ENCODE assay signal across 8 cellular contexts in the genomic region with DNA sequence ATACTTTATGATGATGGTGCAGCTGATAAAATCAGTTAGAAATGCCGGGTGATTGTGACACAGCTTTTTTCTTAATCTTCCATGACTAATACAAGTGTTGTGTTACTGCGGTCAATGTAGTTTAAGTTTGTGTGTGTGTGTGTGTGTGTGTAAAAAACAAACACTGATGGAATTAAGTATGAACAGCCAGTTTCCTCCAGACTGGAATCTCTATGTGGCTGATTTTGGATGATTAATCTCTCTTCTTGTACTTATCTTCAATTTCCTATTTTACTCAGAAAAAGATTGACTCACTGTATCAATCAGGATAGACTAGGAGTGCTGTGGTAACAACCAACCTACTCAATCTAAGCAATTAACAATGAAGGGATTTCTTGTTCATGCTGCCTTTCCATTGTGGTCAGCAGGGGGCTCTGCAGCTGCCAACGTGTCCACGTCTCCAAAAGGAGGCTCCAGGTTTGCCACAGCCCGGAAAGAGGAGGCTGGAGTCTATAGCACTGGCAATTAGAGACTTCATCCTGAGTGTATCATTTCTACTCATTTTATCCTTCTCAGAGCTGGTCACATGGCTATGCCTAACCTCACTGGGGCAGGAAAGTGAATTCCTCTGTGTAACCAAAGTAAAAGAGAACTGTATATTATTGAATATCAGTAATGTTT.
DNase-seq lines count a peak whose midpoint lies in the region; ATAC-seq and TF ChIP-seq lines count a peak whose summit lies in the region.

No MANE protein-coding gene starts in this region.

- H3K27me3 ChIP-seq in breast epithelium: no peaks in the 10 kb centered on the region
- no peaks in the 10 kb centered on the region for H3K27me3 ChIP-seq in brain microvascular endothelial cell (replicated peaks)

- peak; percentile 42 for TF ChIP-seq CTCF in MCF 10A (IDR thresholded peaks at IDR 0.05; ENCODE audit: unreplicated experiment)
- no peak for TF ChIP-seq CTCF in breast epithelium (IDR thresholded peaks at IDR 0.05)
- TF ChIP-seq CTCF in brain microvascular endothelial cell (IDR thresholded peaks at IDR 0.05; ENCODE audit: low read depth, low read length, missing control alignments): peak; percentile 82

- in situ Hi-C loops in brain microvascular endothelial cell (cut with HindIII; ENCODE audit: low pct_ligation_motif_present, low sequenced_read_pairs): no loop called here

- peak; percentile 80 for DNase-seq in MCF 10A (ENCODE audit: unreplicated experiment)
- no peak for DNase-seq in breast epithelium (ENCODE audit: low spot score in 2 of 2)
- peak; percentile 42 for DNase-seq in MV-4-11 (lab: John Stamatoyannopoulos, UW)
- peak; percentile 83 for DNase-seq in brain microvascular endothelial cell
- DNase-seq in medulla oblongata (ENCODE audit: extremely low spot score): peak; percentile 16
- DNase-seq in posterior vena cava (ENCODE audit: low spot score): no peak

- ATAC-seq in HG02798 (IDR thresholded peaks at IDR 0.05; ENCODE audit: poor library complexity, unreplicated experiment) (no peak), HG03108 (IDR thresholded peaks at IDR 0.05; ENCODE audit: unreplicated experiment) (no peak)

- no peaks in the 10 kb centered on the region for H3K9me3 Mint-ChIP-seq in MCF 10A (ENCODE audit: unreplicated experiment)

- H3K4me1 ChIP-seq in breast epithelium: no peaks in the 10 kb centered on the region

- POLR2A ChIA-PET in MCF 10A (lab: Yijun Ruan, JAX): interaction anchor here (0.6 to 1.3 kb wide), 2 partner anchors 15 to 147 kb away, joined by 3 to 4 read pairs; no protein-coding TSS in a partner anchor

- no peak overlapping the region for H3K27ac ChIP-seq in breast epithelium
- peak overlapping the region; percentile 80 for H3K27ac ChIP-seq in brain microvascular endothelial cell

- H3K4me3 ChIP-seq in breast epithelium: no peak overlapping the region
- H3K4me3 ChIP-seq in brain microvascular endothelial cell (ENCODE audit: low read depth, low read length): no peak overlapping the region

- H3K27ac Mint-ChIP-seq in MCF 10A (ENCODE audit: low read depth, unreplicated experiment): peak overlapping the region; percentile 75

- peaks cover 69% of the 10 kb centered on the region for H3K36me3 Mint-ChIP-seq in MCF 10A (ENCODE audit: insufficient read depth, unreplicated experiment)

- CTCF ChIA-PET in MCF 10A (lab: Yijun Ruan, JAX): interaction anchor here (0.6 to 1.7 kb wide), 4 partner anchors 12 to 158 kb away, joined by 3 to 6 read pairs (median 4); no protein-coding TSS in a partner anchor

- H3K36me3 ChIP-seq in breast epithelium (no peaks in the 10 kb centered on the region), brain microvascular endothelial cell (replicated peaks) (no peaks in the 10 kb centered on the region)

- no peaks in the 10 kb centered on the region for H3K9me3 ChIP-seq in breast epithelium

- no peak overlapping the region for H3K4me3 Mint-ChIP-seq in MCF 10A (ENCODE audit: unreplicated experiment)

- intact Hi-C loops in MCF 10A (cut with micrococcal nuclease) (loop anchor here (1.0 kb wide), 1 partner anchor 64 kb away; no protein-coding TSS in a partner anchor), breast epithelium (cut with DNase I; ENCODE audit: low total_unique reads) (no loop called here), posterior vena cava (cut with DNase I) (no loop called here)

- TF ChIP-seq POLR2A in breast epithelium (IDR thresholded peaks at IDR 0.05): no peak

- H3K27me3 Mint-ChIP-seq in MCF 10A (ENCODE audit: insufficient read depth, unreplicated experiment): no peaks in the 10 kb centered on the region

- H3K4me1 Mint-ChIP-seq in MCF 10A (ENCODE audit: insufficient read depth, unreplicated experiment): peaks cover 25% of the 10 kb centered on the region

- no TSS peak for BruUV-seq in MCF 10A (replicated peaks; lab: Mats Ljungman, UMichigan)

Comparison
In these comparisons a context has a peak if more than half of its experiments do, and no peak if none do; other contexts are left out.
1. DNase-seq: peak in MCF 10A (single experiment), MV-4-11 (single experiment), brain microvascular endothelial cell (single experiment) and medulla oblongata (single experiment); none in breast epithelium (0 of 2) and posterior vena cava (single experiment).
2. CTCF ChIP-seq: peak in MCF 10A (single experiment) and brain microvascular endothelial cell (single experiment); none in breast epithelium (0 of 3).